Comparison of ENCODE assay signal across 10 cellular contexts in genomic region chr17:64781394-64781793, GRCh38.
A peak's percentile ranks its signal among the peaks of the same experiment; 100 is the strongest.
DNase-seq lines count a peak whose midpoint lies in the region; ATAC-seq and TF ChIP-seq lines count a peak whose summit lies in the region.
"Had no signal": no experiment of that assay in that cellular context is flagged by ENCODE, and none has a peak within 500 bp of the region (broad histone marks: within the 10 kb centered on the region; RNA-seq: fewer than 3 reads in every experiment).

No MANE protein-coding gene starts in this region.

- no peak overlapping the region for H3K4me2 ChIP-seq in PC-3 (ENCODE audit: low read length)

- H4K20me1 ChIP-seq in PC-3 (ENCODE audit: low read length), result no peaks in the 10 kb centered on the region

- no peak overlapping the region for H2AFZ ChIP-seq in PC-3 (ENCODE audit: low read length)

- intact Hi-C loops in PC-3 (cut with micrococcal nuclease), result no loop called here

- POLR2A ChIA-PET in PC-3 (lab: Charles Lee; ENCODE audit: unreplicated experiment), result no interaction called here

- H3K9ac ChIP-seq in PC-3 (ENCODE audit: low read length), result no peak overlapping the region

- H3K9me3 ChIP-seq in thoracic aorta (no peaks in the 10 kb centered on the region), PC-3 (ENCODE audit: low read length) (no peaks in the 10 kb centered on the region)
- H3K9me3 ChIP-seq: SJSA1 had no signal

- H3F3A ChIP-seq in PC-3 (ENCODE audit: low read length, unreplicated experiment), result no peaks in the 10 kb centered on the region

- peaks cover 45 to 57% of the 10 kb centered on the region in 2 donors for H3K4me1 ChIP-seq in thoracic aorta (ENCODE audit: control insufficient read depth in 1 of 2, low read depth in 2 of 2)
- peaks cover 8% of the 10 kb centered on the region; the same call in 1 of the 2 replicates for H3K4me1 ChIP-seq in PC-3 (ENCODE audit: insufficient read depth, low read length)

- H3K9me2 ChIP-seq in PC-3 (replicated peaks; ENCODE audit: low read length), result no peaks in the 10 kb centered on the region

- H3K4me3 ChIP-seq in cardiac fibroblast (replicated peaks in 1 of 2; ENCODE audit: low read depth in 2 of 2, low read length in 2 of 2) (no peak overlapping the region), thoracic aorta (peak overlapping the region; percentile 65), PC-3 (ENCODE audit: low read length) (no peak overlapping the region)
- H3K4me3 ChIP-seq: SJSA1 had no signal

- CTCF ChIA-PET in PC-3 (lab: Charles Lee), result no interaction called here

- H3K79me2 ChIP-seq in PC-3 (ENCODE audit: low read length), result no peaks in the 10 kb centered on the region

- peak; percentile 18 for ATAC-seq in left lobe of liver
- no peak for ATAC-seq in thoracic aorta (ENCODE audit: insufficient number of reproducible peaks, low FRiP score, low read depth)
- no peak for ATAC-seq in omental fat pad (ENCODE audit: low FRiP score)
- ATAC-seq in PC-3, result no peak

- TF ChIP-seq CTCF in cardiac fibroblast (IDR thresholded peaks at IDR 0.05; ENCODE audit: low read depth, low read length), result no peak
- no peak for TF ChIP-seq CTCF in thoracic aorta (IDR thresholded peaks at IDR 0.05)
- no peak for TF ChIP-seq CTCF in omental fat pad (IDR thresholded peaks at IDR 0.05)
- no peak for TF ChIP-seq CTCF in PC-3 (conservative IDR thresholded peaks at IDR 0.05; ENCODE audit: low read depth, low read length)

- H3K27me3 ChIP-seq in thoracic aorta (replicated peaks; ENCODE audit: insufficient read depth), result no peaks in the 10 kb centered on the region
- H3K27me3 ChIP-seq in PC-3 (ENCODE audit: low read length), result no peaks in the 10 kb centered on the region
- H3K27me3 ChIP-seq: SJSA1 had no signal

- H3K36me3 ChIP-seq in thoracic aorta, result peaks cover 15% of the 10 kb centered on the region
- H3K36me3 ChIP-seq in PC-3 (ENCODE audit: low read depth, low read length), result no peaks in the 10 kb centered on the region

- peak; percentile 48 for DNase-seq in DMS 273 (lab: John Stamatoyannopoulos, UW; ENCODE audit: unreplicated experiment)
- DNase-seq in DMS 273 treated with DMSO at 0.1 percent for 48 hours (lab: John Stamatoyannopoulos, UW), result no peak
- DNase-seq in SW480 (ENCODE audit: low spot score), result peak; percentile 65
- peak; percentile 24 to 43 for DNase-seq in cardiac fibroblast (ENCODE audit: low read depth in 2 of 2)
- DNase-seq in left lobe of liver (ENCODE audit: low spot score), result peak; percentile 53
- no peak for DNase-seq in thoracic aorta (ENCODE audit: low spot score)
- DNase-seq in omental fat pad (ENCODE audit: low spot score), result no peak
- DNase-seq in PC-3, result no peak

- no TSS peak for BruUV-seq in PC-3 (replicated peaks; lab: Mats Ljungman, UMichigan)

- no peak overlapping the region for H3K27ac ChIP-seq in thoracic aorta
- no peak overlapping the region for H3K27ac ChIP-seq in PC-3 (ENCODE audit: low read length)
- H3K27ac ChIP-seq: 22Rv1, SJSA1 had no signal

Comparison
In these comparisons a context has a peak if more than half of its experiments do, and no peak if none do; other contexts are left out.
1. DNase-seq: peak in DMS 273 (single experiment), SW480 (single experiment), cardiac fibroblast (2 of 2) and left lobe of liver (single experiment); none in DMS 273 treated with DMSO at 0.1 percent for 48 hours (single experiment), thoracic aorta (single experiment), omental fat pad (single experiment) and PC-3 (single experiment).